In genomic region chr17:42348104-42348503, GRCh38 we compare ENCODE assay signal across 18 cellular contexts. TPM values are rescaled to one million over a fixed set of nuclear protein-coding genes. Genes with fewer than 3 reads are reported as not detected.
DNase-seq lines count a peak whose midpoint lies in the region; ATAC-seq, FAIRE-seq and TF ChIP-seq lines count a peak whose summit lies in the region.
"Had no signal": no experiment of that assay in that cellular context is flagged by ENCODE, and none has a peak within 500 bp of the region (broad histone marks: within the 10 kb centered on the region; RNA-seq: fewer than 3 reads in every experiment).

No MANE protein-coding gene starts in this region.

- WGBS in right lobe of liver (ENCODE audit: insufficient coverage, low coverage, low lambda C conversion rate, missing lambda C conversion rate): 73% methylated on average over 2 of the region's 3 CpGs
- WGBS in HepG2 (ENCODE audit: low lambda C conversion rate): 100% methylated on average over 3 of the region's 3 CpGs
- WGBS in adrenal gland, 4 donors: 90 to 97% (median 95%) methylated on average over 3 of the region's 3 CpGs

- no peaks in the 10 kb centered on the region for H3K27me3 ChIP-seq in right lobe of liver
- H3K27me3 ChIP-seq in HepG2 (ENCODE audit: control insufficient read depth in 1 of 2, insufficient read depth in 2 of 2, low read length in 2 of 2): no peaks in the 10 kb centered on the region
- no peaks in the 10 kb centered on the region for H3K27me3 ChIP-seq in adrenal gland

- H3K27me3 Mint-ChIP-seq in natural killer cell treated with Interleukin-12 subunit alpha and Interleukin-12 subunit beta and Interleukin-15 and Interleukin-18, amount 100 ng/mL, for 72 hours: no peaks in the 10 kb centered on the region

- H3K4me1 Mint-ChIP-seq in natural killer cell treated with Interleukin-12 subunit alpha and Interleukin-12 subunit beta and Interleukin-15 and Interleukin-18, amount 100 ng/mL, for 72 hours (ENCODE audit: low read depth in 2 of 2): peaks cover 18 to 27% of the 10 kb centered on the region in 2 donors

- no peak overlapping the region for H2AFZ ChIP-seq in HepG2 (ENCODE audit: low read length)

- no TSS peak for BruUV-seq in HepG2 (replicated peaks; lab: Mats Ljungman, UMichigan)

- no peak overlapping the region for H3K4me3 Mint-ChIP-seq in natural killer cell treated with Interleukin-12 subunit alpha and Interleukin-12 subunit beta and Interleukin-15 and Interleukin-18, amount 100 ng/mL, for 72 hours
- H3K4me3 Mint-ChIP-seq: nephron progenitor cell had no signal

- no peak overlapping the region for H3K4me2 ChIP-seq in HepG2 (ENCODE audit: low read depth, low read length)

- POLR2A ChIA-PET in HepG2 (lab: Yijun Ruan, JAX): no interaction called here

- peaks cover 8 to 36% (median 25%) of the 10 kb centered on the region in 4 donors for H3K36me3 ChIP-seq in right lobe of liver
- H3K36me3 ChIP-seq in HepG2 (replicated peaks in 1 of 2; ENCODE audit: control insufficient read depth in 1 of 2, insufficient read depth in 2 of 2, low read length in 2 of 2): peaks cover 19 to 36% of the 10 kb centered on the region in 2 experiments
- peaks cover 0 to 35% of the 10 kb centered on the region in 2 donors for H3K36me3 ChIP-seq in adrenal gland (replicated peaks in 1 of 2)

- TF ChIP-seq POLR2A in right lobe of liver (IDR thresholded peaks at IDR 0.05): no peak
- TF ChIP-seq POLR2A in HepG2 (IDR thresholded peaks at IDR 0.05; ENCODE audit: insufficient read depth in 1 of 2, low read depth in 2 of 2, low read length in 2 of 2): no peak
- no peak for TF ChIP-seq POLR2A in adrenal gland (IDR thresholded peaks at IDR 0.05)

- intact Hi-C loops in right lobe of liver (cut with DNase I) (loop anchor here in 1 of 2 donors (10.0 kb wide), 1 partner anchor 47 kb away; no protein-coding TSS in a partner anchor), HepG2 (cut with micrococcal nuclease; ENCODE audit: unreplicated experiment) (no loop called here), adrenal gland (cut with DNase I) (no loop called here)

- in situ Hi-C loops in HepG2 (cut with HindIII; ENCODE audit: extremely low pct_ligation_motif_present, low pct_unique_long_range_greater_than_20kb): no loop called here

- no peaks in the 10 kb centered on the region for H3K9me3 Mint-ChIP-seq in natural killer cell treated with Interleukin-12 subunit alpha and Interleukin-12 subunit beta and Interleukin-15 and Interleukin-18, amount 100 ng/mL, for 72 hours
- H3K9me3 Mint-ChIP-seq: nephron progenitor cell had no signal

- H4K20me1 ChIP-seq in HepG2 (ENCODE audit: insufficient read depth, low read length): peaks cover 15% of the 10 kb centered on the region; the same call in 1 of the 2 replicates

- CTCF ChIA-PET in HepG2 (lab: Yijun Ruan, JAX; ENCODE audit: low intra/inter-chr PET ratio, low total read pairs): no interaction called here

- no peak overlapping the region for H3K9ac ChIP-seq in HepG2 (ENCODE audit: insufficient read depth, low read depth, low read length)

- peaks cover 0 to 53% (median 18%) of the 10 kb centered on the region in 4 donors for H3K4me1 ChIP-seq in right lobe of liver
- peaks cover 29% of the 10 kb centered on the region for H3K4me1 ChIP-seq in HepG2 (ENCODE audit: insufficient read depth, low read length)
- peaks cover 18 to 42% of the 10 kb centered on the region in 2 donors for H3K4me1 ChIP-seq in adrenal gland (replicated peaks in 1 of 2)

- DNase-seq in right lobe of liver (no peak), HepG2 (ENCODE audit: low spot score) (no peak), adrenal gland (peak in 1 of 7 donors; percentile 36), NCI-H345 treated with DMSO at 0.1 percent for 48 hours (lab: John Stamatoyannopoulos, UW; ENCODE audit: unreplicated experiment) (no peak), kidney glomerular epithelial cell (lab: John Stamatoyannopoulos, UW) (no peak)
- DNase-seq in natural killer cell treated with Interleukin-12 subunit alpha and Interleukin-12 subunit beta and Interleukin-15 and Interleukin-18, amount 100 ng/mL, for 72 hours (ENCODE audit: low spot score): no peak
- DNase-seq: activated T-cell treated with anti-CD3 and anti-CD28 coated beads, Interleukin-2, amount 50 U/mL, for 48 hours; AML-193; erythroblast; H7; NCI-H1436 treated with DMSO at 0.1 percent for 48 hours; NCI-H2227 treated with DMSO at 0.1 percent for 48 hours; nephron progenitor cell; NK-92 treated with Interleukin-12 subunit alpha and Interleukin-12 subunit beta, amount 100 ng/mL, for 24 hours; Right ventricle myocardium superior; stimulated activated CD4-positive, alpha-beta T cell treated with anti-CD3 and anti-CD28 coated beads, Interleukin-15, amount 100 ng/mL, for 24 hours had no signal

- H3K27ac Mint-ChIP-seq in natural killer cell treated with Interleukin-12 subunit alpha and Interleukin-12 subunit beta and Interleukin-15 and Interleukin-18, amount 100 ng/mL, for 72 hours: peak overlapping the region; percentile 18 to 27

- FAIRE-seq in HepG2 (lab: Jason Lieb, UNC): no peak

- TF ChIP-seq EP300 in HepG2 (IDR thresholded peaks at IDR 0.05; ENCODE audit: low read depth in 2 of 2, low read length in 2 of 2) (no peak), HepG2 (CRISPR knock-in tag; IDR thresholded peaks at IDR 0.05; ENCODE audit: borderline replicate concordance) (no peak)

- TF ChIP-seq RAD21 in HepG2 (CRISPR knock-in tag; IDR thresholded peaks at IDR 0.05): no peak

- H3K4me3 ChIP-seq in right lobe of liver (no peak overlapping the region), HepG2 (replicated peaks in 1 of 3; ENCODE audit: insufficient read depth in 1 of 3, low read depth in 2 of 3, low read length in 3 of 3) (no peak overlapping the region), adrenal gland (no peak overlapping the region)

- H3K36me3 Mint-ChIP-seq in natural killer cell treated with Interleukin-12 subunit alpha and Interleukin-12 subunit beta and Interleukin-15 and Interleukin-18, amount 100 ng/mL, for 72 hours: peaks cover 16% of the 10 kb centered on the region

- ATAC-seq in right lobe of liver (no peak), HepG2 (no peak), esophagus mucosa (no peak), HG03025 (IDR thresholded peaks at IDR 0.05; ENCODE audit: low FRiP score, unreplicated experiment) (no peak)
- no peak for ATAC-seq in natural killer cell treated with Interleukin-12 subunit alpha and Interleukin-12 subunit beta and Interleukin-15 and Interleukin-18, amount 100 ng/mL, for 72 hours

- H3K27ac ChIP-seq in right lobe of liver (peak overlapping the region in 2 of 3 donors; percentile 69 to 72), HepG2 (ENCODE audit: extremely low read length, insufficient read depth, low read length) (no peak overlapping the region), adrenal gland (peak overlapping the region in 4 of 5 donors; percentile 9 to 87 (median 82))

- peaks cover 32% of the 10 kb centered on the region for H3K79me2 ChIP-seq in HepG2 (ENCODE audit: insufficient read depth, low read length)

- H3K9me3 ChIP-seq in right lobe of liver: no peaks in the 10 kb centered on the region
- H3K9me3 ChIP-seq in HepG2 (ENCODE audit: low read length): no peaks in the 10 kb centered on the region
- H3K9me3 ChIP-seq in adrenal gland (replicated peaks in 1 of 3): no peaks in the 10 kb centered on the region

- TF ChIP-seq CTCF in right lobe of liver (IDR thresholded peaks at IDR 0.05) (no peak), HepG2 (CRISPR knock-in tag; IDR thresholded peaks at IDR 0.05) (no peak), adrenal gland (IDR thresholded peaks at IDR 0.05) (no peak)

RNA-seq across cellular contexts. Expression of gene STAT3, which starts 40.1 kb away (rescaled TPM):
- total RNA-seq in right lobe of liver (100 to 1,000 TPM; 108 to 267 (median 208) TPM), HepG2 (2016; rRNA removed; fragmentation: Illumina TruSeq; extraction: Trizol) (61.8 and 82.7 TPM in 2 replicates), adrenal gland (100 to 1,000 TPM; 132 to 282 (median 196) TPM), esophagus mucosa (191 TPM)
- 23.1 and 26.5 TPM in 2 replicates for total RNA-seq in HepG2 (2016; cell fraction: cytosol; rRNA removed; fragmentation: Illumina TruSeq; extraction: Trizol; ENCODE audit: low read depth)
- total RNA-seq in HepG2 (2016; cell fraction: insoluble cytoplasmic fraction; rRNA removed; fragmentation: Illumina TruSeq; extraction: Trizol): 58.0 and 68.3 TPM in 2 replicates
- 26.8 TPM in 2 replicates for total RNA-seq in HepG2 (2016; cell fraction: membrane; rRNA removed; fragmentation: Illumina TruSeq; extraction: Trizol)
- total RNA-seq in HepG2 (2016; cell fraction: nucleus; rRNA removed; fragmentation: Illumina TruSeq; extraction: Trizol): 59.3 and 64.3 TPM in 2 replicates
- polyA plus RNA-seq in HepG2 (2011; rRNA removed) (62.4 and 65.3 TPM in 2 replicates), adrenal gland (100 to 1,000 TPM in 1 of 3 donors, 10 to 100 TPM in 2; 49.0 to 132 (median 49.3) TPM)
- polyA plus RNA-seq in HepG2 (2011; cell fraction: cytosol; rRNA removed): 50.3 and 62.8 TPM in 2 replicates
- 68.4 and 82.3 TPM in 2 replicates for polyA plus RNA-seq in HepG2 (2011; cell fraction: nucleus; rRNA removed)
- polyA plus RNA-seq in HepG2 (2012): 46.3 and 77.9 TPM in 2 replicates
- polyA plus RNA-seq in HepG2 (2016; cell fraction: cytosol; fragmentation: Illumina TruSeq; extraction: Trizol; ENCODE audit: low read depth): 3.6 TPM in 2 replicates
- 45.6 and 57.1 TPM in 2 replicates for polyA plus RNA-seq in HepG2 (2016; cell fraction: insoluble cytoplasmic fraction; fragmentation: Illumina TruSeq; extraction: Trizol; ENCODE audit: low read depth)
- 8.1 and 9.5 TPM in 2 replicates for polyA plus RNA-seq in HepG2 (2016; cell fraction: membrane; fragmentation: Illumina TruSeq; extraction: Trizol; ENCODE audit: low read depth)
- 95.8 and 98.6 TPM in 2 replicates for polyA plus RNA-seq in HepG2 (2016; cell fraction: nucleus; fragmentation: Illumina TruSeq; extraction: Trizol; ENCODE audit: insufficient read depth, low read depth)
- 96.9 and 98.7 TPM in 2 replicates for polyA minus RNA-seq in HepG2 (2011; rRNA and poly(A)+ RNA removed; ENCODE audit: low replicate concordance)
- 57.9 and 75.4 TPM in 2 replicates for polyA minus RNA-seq in HepG2 (2011; cell fraction: cytosol; rRNA and poly(A)+ RNA removed)
- polyA minus RNA-seq in HepG2 (2011; cell fraction: nucleus; rRNA and poly(A)+ RNA removed): 74.4 and 95.5 TPM in 2 replicates
- 100 to 1,000 TPM; 171 to 344 TPM for total RNA-seq in natural killer cell treated with Interleukin-12 subunit alpha and Interleukin-12 subunit beta and Interleukin-15 and Interleukin-18, amount 100 ng/mL, for 72 hours

RNA-seq across cellular contexts. Expression of gene STAT5A, which starts 59.8 kb away (rescaled TPM):
- total RNA-seq in right lobe of liver (10 to 100 TPM in 1 of 6 experiments, 1 to 10 TPM in 5; 4.8 to 11.5 (median 7.7) TPM), HepG2 (2016; rRNA removed; fragmentation: Illumina TruSeq; extraction: Trizol) (4.1 and 4.5 TPM in 2 replicates), adrenal gland (100 to 1,000 TPM in 4 of 8 donors, 10 to 100 TPM in 4; 39.9 to 169 (median 102) TPM), esophagus mucosa (6.9 TPM)
- total RNA-seq in HepG2 (2016; cell fraction: cytosol; rRNA removed; fragmentation: Illumina TruSeq; extraction: Trizol; ENCODE audit: low read depth): 1.5 and 1.6 TPM in 2 replicates
- total RNA-seq in HepG2 (2016; cell fraction: insoluble cytoplasmic fraction; rRNA removed; fragmentation: Illumina TruSeq; extraction: Trizol): 2.4 and 3.2 TPM in 2 replicates
- 3.5 and 3.6 TPM in 2 replicates for total RNA-seq in HepG2 (2016; cell fraction: membrane; rRNA removed; fragmentation: Illumina TruSeq; extraction: Trizol)
- total RNA-seq in HepG2 (2016; cell fraction: nucleus; rRNA removed; fragmentation: Illumina TruSeq; extraction: Trizol): 3.1 and 4.2 TPM in 2 replicates
- polyA plus RNA-seq in HepG2 (2011; rRNA removed) (1.2 and 1.4 TPM in 2 replicates), adrenal gland (10 to 100 TPM; 22.6 to 51.4 (median 39.2) TPM)
- 1.3 and 1.4 TPM in 2 replicates for polyA plus RNA-seq in HepG2 (2011; cell fraction: cytosol; rRNA removed)
- 3.3 and 3.4 TPM in 2 replicates for polyA plus RNA-seq in HepG2 (2011; cell fraction: nucleus; rRNA removed)
- 3.9 and 7.9 TPM in 2 replicates for polyA plus RNA-seq in HepG2 (2012)
- polyA plus RNA-seq in HepG2 (2016; cell fraction: cytosol; fragmentation: Illumina TruSeq; extraction: Trizol; ENCODE audit: low read depth): 1.2 and 1.4 TPM in 2 replicates
- polyA plus RNA-seq in HepG2 (2016; cell fraction: insoluble cytoplasmic fraction; fragmentation: Illumina TruSeq; extraction: Trizol; ENCODE audit: low read depth): 2.4 and 3.3 TPM in 2 replicates
- polyA plus RNA-seq in HepG2 (2016; cell fraction: membrane; fragmentation: Illumina TruSeq; extraction: Trizol; ENCODE audit: low read depth): 2.4 and 2.5 TPM in 2 replicates
- polyA plus RNA-seq in HepG2 (2016; cell fraction: nucleus; fragmentation: Illumina TruSeq; extraction: Trizol; ENCODE audit: insufficient read depth, low read depth): 3.2 and 4.2 TPM in 2 replicates
- 6.3 and 24.5 TPM in 2 replicates for polyA minus RNA-seq in HepG2 (2011; rRNA and poly(A)+ RNA removed; ENCODE audit: low replicate concordance)
- 1.7 TPM in 2 replicates for polyA minus RNA-seq in HepG2 (2011; cell fraction: cytosol; rRNA and poly(A)+ RNA removed)
- 1.7 and 3.0 TPM in 2 replicates for polyA minus RNA-seq in HepG2 (2011; cell fraction: nucleus; rRNA and poly(A)+ RNA removed)
- 100 to 1,000 TPM; 187 to 392 TPM for total RNA-seq in natural killer cell treated with Interleukin-12 subunit alpha and Interleukin-12 subunit beta and Interleukin-15 and Interleukin-18, amount 100 ng/mL, for 72 hours
